36 cellular contexts compared by ENCODE assay signal in the genomic region with DNA sequence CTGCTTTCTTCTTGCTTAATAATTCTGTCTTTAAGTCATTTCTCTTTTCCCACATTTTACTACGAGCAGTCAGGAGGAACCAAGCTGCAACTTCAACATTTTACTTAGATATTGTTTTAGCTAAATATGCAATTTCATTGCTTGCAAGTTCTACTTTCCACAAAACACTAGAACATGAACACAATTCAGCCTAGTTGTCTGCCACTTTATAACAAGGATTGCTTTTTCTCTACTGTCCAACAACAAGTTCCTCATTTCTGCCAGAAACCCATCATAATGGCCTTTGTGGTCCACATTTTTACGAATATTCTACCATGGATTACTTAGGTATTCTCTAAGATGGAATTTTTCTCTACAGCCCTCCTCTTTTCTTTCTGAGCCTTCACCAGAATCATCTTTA. TPM values are rescaled to one million over a fixed set of nuclear protein-coding genes. Genes with fewer than 3 reads are reported as not detected.
DNase-seq lines count a peak whose midpoint lies in the region; ATAC-seq, FAIRE-seq and TF ChIP-seq lines count a peak whose summit lies in the region.
"Had no signal": no experiment of that assay in that cellular context is flagged by ENCODE, and none has a peak within 500 bp of the region (broad histone marks: within the 10 kb centered on the region; RNA-seq: fewer than 3 reads in every experiment).

No MANE protein-coding gene starts in this region.

- TF ChIP-seq POLR2A in IMR-90 (IDR thresholded peaks at IDR 0.05; ENCODE audit: low read depth, low read length) (no peak), K562 (conservative IDR thresholded peaks at IDR 0.05) (no peak), sigmoid colon (IDR thresholded peaks at IDR 0.05) (no peak)

- H3K4ac ChIP-seq in IMR-90 (ENCODE audit: low read depth, low read length): no peak overlapping the region; the same call in 1 of the 2 replicates

- WGBS in IMR-90 (ENCODE audit: extremely low coverage in 2 of 2, insufficient read length in 1 of 2), 2 experiments: no CpG with 5 or more reads among the region's 2 CpGs
- 74% methylated on average over 2 of the region's 2 CpGs for WGBS in K562 (ENCODE audit: insufficient coverage, low coverage, missing lambda C conversion rate)
- 79 to 84% methylated on average over 2 of the region's 2 CpGs for WGBS in sigmoid colon, 2 donors

- H3K27ac ChIP-seq in ACC112 (ENCODE audit: low read depth, low read length) (peak overlapping the region; percentile 28; the same call in 1 of the 2 replicates), IMR-90 (ENCODE audit: insufficient read depth, low read length) (no peak overlapping the region), K562 (ENCODE audit: extremely low read depth, low read depth, low read length) (no peak overlapping the region; the same call in 2 of the 3 replicates), sigmoid colon (peak overlapping the region in 3 of 4 donors; percentile 9 to 53 (median 45))
- H3K27ac ChIP-seq: A549, breast epithelium, parathyroid adenoma had no signal

- H3K4me3 ChIP-seq in ACC112 (ENCODE audit: low read depth, low read length) (no peak overlapping the region), IMR-90 (ENCODE audit: insufficient read depth, low read depth, low read length) (no peak overlapping the region), K562 (no peak overlapping the region), sigmoid colon (no peak overlapping the region)
- H3K4me3 ChIP-seq: A549, breast epithelium, right atrium auricular region, spleen had no signal

- H4K20me1 ChIP-seq in IMR-90 (ENCODE audit: insufficient read depth, low read length) (no peaks in the 10 kb centered on the region), K562 (replicated peaks; ENCODE audit: control insufficient read depth, insufficient read depth, low read length) (no peaks in the 10 kb centered on the region)

- H2BK5ac ChIP-seq in IMR-90 (ENCODE audit: low read depth, low read length, poor library complexity, severe bottlenecking): no peak overlapping the region

- TF ChIP-seq RAD21 in IMR-90 (IDR thresholded peaks at IDR 0.05; ENCODE audit: low read length) (no peak), K562 (CRISPR knock-in tag; conservative IDR thresholded peaks at IDR 0.05 in 1 of 2, IDR thresholded peaks at IDR 0.05 in 1 of 2) (no peak)

- H2AFZ ChIP-seq in ACC112 (ENCODE audit: low read length, unreplicated experiment): no peak overlapping the region
- H2AFZ ChIP-seq in IMR-90 (replicated peaks; ENCODE audit: low read length, poor library complexity): no peak overlapping the region
- H2AFZ ChIP-seq in K562 (ENCODE audit: low read depth, low read length): no peak overlapping the region
- H2AFZ ChIP-seq: parathyroid adenoma had no signal

- BruUV-seq in IMR-90 (replicated peaks; lab: Mats Ljungman, UMichigan) (no TSS peak), K562 (replicated peaks; lab: Mats Ljungman, UMichigan) (no TSS peak)

- no peak overlapping the region for H3K56ac ChIP-seq in IMR-90 (ENCODE audit: extremely low read depth, insufficient read depth, low read length)

- H2BK120ac ChIP-seq in IMR-90 (ENCODE audit: low read depth, low read length): no peak overlapping the region

- H3K18ac ChIP-seq in IMR-90 (ENCODE audit: low read depth, low read length): no peak overlapping the region; the same call in 1 of the 2 replicates

- peaks cover 12 to 38% of the 10 kb centered on the region in 2 experiments; a peak in 3 of 4 replicates for H3K79me1 ChIP-seq in IMR-90 (ENCODE audit: low read depth in 1 of 2, low read length in 2 of 2)

- no peaks in the 10 kb centered on the region for H3K79me2 ChIP-seq in ACC112 (ENCODE audit: control insufficient read depth, insufficient read depth, low read length, unreplicated experiment)
- no peaks in the 10 kb centered on the region; the same call in 2 of the 3 replicates for H3K79me2 ChIP-seq in K562 (ENCODE audit: control insufficient read depth, insufficient read depth, low read length)
- H3K79me2 ChIP-seq: parathyroid adenoma had no signal

- H3K27me3 ChIP-seq in ACC112 (ENCODE audit: insufficient read depth, low read length) (no peaks in the 10 kb centered on the region), IMR-90 (ENCODE audit: control insufficient read depth, insufficient read depth, low read length) (no peaks in the 10 kb centered on the region), K562 (ENCODE audit: control insufficient read depth in 2 of 2, insufficient read depth in 2 of 2, low read length in 2 of 2) (no peaks in the 10 kb centered on the region), sigmoid colon (no peaks in the 10 kb centered on the region)
- H3K27me3 ChIP-seq: breast epithelium, right atrium auricular region, spleen had no signal

- H3K14ac ChIP-seq in IMR-90 (replicated peaks; ENCODE audit: low read depth, low read length): no peak overlapping the region

- H2BK15ac ChIP-seq in IMR-90 (ENCODE audit: low read depth, low read length): no peak overlapping the region

- H3K9me3 ChIP-seq in IMR-90 (ENCODE audit: control insufficient read depth, insufficient read depth, low read length): no peaks in the 10 kb centered on the region
- no peaks in the 10 kb centered on the region for H3K9me3 ChIP-seq in K562 (replicated peaks; ENCODE audit: control insufficient read depth, insufficient read depth, low read depth, low read length)
- no peaks in the 10 kb centered on the region for H3K9me3 ChIP-seq in sigmoid colon
- H3K9me3 ChIP-seq: A549, breast epithelium, right atrium auricular region, spleen had no signal

- DNase-seq in IMR-90 (no peak), K562 (ENCODE audit: extremely low read depth in 1 of 4, low spot score in 3 of 4) (no peak), sigmoid colon (no peak), glomerular visceral epithelial cell (ENCODE audit: extremely low spot score) (no peak), dermis blood vessel endothelial cell (no peak), NCI-H226 (no peak)
- DNase-seq in stimulated activated CD4-positive, alpha-beta T cell treated with anti-CD3 and anti-CD28 coated beads, Interleukin-4, amount 100 ng/mL, for 4 hours: no peak
- DNase-seq: activated CD4-positive, alpha-beta T cell treated with anti-CD3 and anti-CD28 coated beads for 36 hours; activated CD8-positive, alpha-beta T cell treated with anti-CD3 and anti-CD28 coated beads, Interleukin-2, amount 10 ng/mL, durations not matched to agents 7 days and 5 days; activated naive CD4-positive, alpha-beta T cell treated with anti-CD3 and anti-CD28 coated beads, Interleukin-2, amount 50 U/mL, for 16 hours; AML-193; amygdala; CD4-positive, alpha-beta memory T cell; effector memory CD8-positive, alpha-beta T cell; glutamatergic neuron; KG1; NCI-H1436; NCI-H2107; NCI-H446; NCI-H748 treated with DMSO at 0.1 percent for 48 hours; SIG-M5; spleen; stimulated activated CD4-positive, alpha-beta T cell treated with anti-CD3 and anti-CD28 coated beads, Interleukin-2, amount 100 ng/mL, for 24 hours; stimulated activated CD8-positive, alpha-beta memory T cell treated with anti-CD3 and anti-CD28 coated beads, Interleukin-4, amount 100 ng/mL, for 48 hours had no signal

- H3K4me1 ChIP-seq in ACC112 (ENCODE audit: control insufficient read depth, insufficient read depth, low read length, unreplicated experiment) (peaks cover 25% of the 10 kb centered on the region), IMR-90 (ENCODE audit: control insufficient read depth, insufficient read depth, low read length) (peaks cover 7% of the 10 kb centered on the region), K562 (replicated peaks in 1 of 2; ENCODE audit: control insufficient read depth in 2 of 2, insufficient read depth in 2 of 2, low read length in 2 of 2) (peaks cover 0 to 6% of the 10 kb centered on the region in 2 experiments; a peak in 2 of 5 replicates), sigmoid colon (peaks cover 0 to 49% (median 29%) of the 10 kb centered on the region in 4 donors)
- H3K4me1 ChIP-seq: breast epithelium had no signal

- dilution Hi-C loops in IMR-90 (cut with HindIII; ENCODE audit: low sequenced_read_pairs, unreplicated experiment): no loop called here

- no peak overlapping the region for H2AK9ac ChIP-seq in IMR-90 (replicated peaks; ENCODE audit: low read depth, low read length, poor library complexity)

- POLR2A ChIA-PET in IMR-90 (lab: Charles Lee; ENCODE audit: unreplicated experiment): no interaction called here
- POLR2A ChIA-PET in K562 (lab: Yijun Ruan, JAX): interaction anchor here (0.6 to 1.2 kb wide), 3 partner anchors 29 to 84 kb away, joined by 3 to 4 read pairs (median 3); no protein-coding TSS in a partner anchor

- intact Hi-C loops in IMR-90 (cut with micrococcal nuclease): loop anchor here (5.0 kb wide), 1 partner anchor 34 kb away; no protein-coding TSS in a partner anchor
- intact Hi-C loops in K562 (cut with micrococcal nuclease): loop anchor here (5.0 kb wide), 1 partner anchor 36 kb away; a partner anchor contains a TSS
- intact Hi-C loops in sigmoid colon (cut with DNase I): loop anchor here (2.0 kb wide), 1 partner anchor 40 kb away; no protein-coding TSS in a partner anchor

- H3K23ac ChIP-seq in IMR-90 (ENCODE audit: low read depth, low read length): no peak overlapping the region

- H3K9ac ChIP-seq in IMR-90 (ENCODE audit: low read depth, low read length) (no peak overlapping the region), K562 (ENCODE audit: insufficient read depth in 1 of 2, low read depth in 2 of 2, low read length in 2 of 2) (no peak overlapping the region)
- H3K9ac ChIP-seq: parathyroid adenoma had no signal

- no peaks in the 10 kb centered on the region for H3K36me3 ChIP-seq in ACC112 (ENCODE audit: insufficient read depth, low read length)
- H3K36me3 ChIP-seq in IMR-90 (ENCODE audit: control insufficient read depth, insufficient read depth, low read length): peaks cover 6% of the 10 kb centered on the region; the same call in 1 of the 2 replicates
- peaks cover 54% of the 10 kb centered on the region for H3K36me3 ChIP-seq in K562 (ENCODE audit: control insufficient read depth, insufficient read depth, low read length)
- peaks cover 0 to 7% (median 0%) of the 10 kb centered on the region in 4 donors for H3K36me3 ChIP-seq in sigmoid colon
- H3K36me3 ChIP-seq: breast epithelium had no signal

- no peak overlapping the region for H4K8ac ChIP-seq in IMR-90 (ENCODE audit: low read depth in 2 of 2, low read length in 2 of 2)

- H3K4me2 ChIP-seq in IMR-90 (ENCODE audit: low read depth, low read length) (no peak overlapping the region), K562 (ENCODE audit: insufficient read depth, low read length) (no peak overlapping the region)

- in situ Hi-C loops in IMR-90 (cut with MboI; ENCODE audit: low sequenced_read_pairs) (no loop called here), K562 (cut with MboI) (no loop called here)

- ATAC-seq in IMR-90 (ENCODE audit: low read depth) (no peak), K562 (no peak)
- ATAC-seq: A549; activated CD8-positive, alpha-beta T cell treated with anti-CD3 and anti-CD28 coated beads, Interleukin-2, amount 10 ng/mL, durations not matched to agents 7 days and 5 days; activated T-helper 17 cell treated with anti-CD3 and anti-CD28 coated beads, Interleukin-2, amount 50 U/mL, for 72 hours; effector memory CD8-positive, alpha-beta T cell; left lobe of liver had no signal

- H3K9me1 ChIP-seq in IMR-90 (ENCODE audit: insufficient read depth, low read length) (peaks cover 6% of the 10 kb centered on the region), K562 (ENCODE audit: control insufficient read depth, insufficient read depth, low read length) (peaks cover 4% of the 10 kb centered on the region)

- H2AK5ac ChIP-seq in IMR-90 (ENCODE audit: low read depth, low read length): no peak overlapping the region

- no peak overlapping the region for H2BK20ac ChIP-seq in IMR-90 (ENCODE audit: low read depth, low read length)

- H4K91ac ChIP-seq in IMR-90 (ENCODE audit: insufficient read depth, low read depth, low read length): no peak overlapping the region

- no peak for FAIRE-seq in K562 (lab: Jason Lieb, UNC)
- FAIRE-seq: A549, colon, H1 had no signal

- TF ChIP-seq CTCF in IMR-90 (conservative IDR thresholded peaks at IDR 0.05; ENCODE audit: low read depth, low read length): no peak
- no peak for TF ChIP-seq CTCF in K562 (IDR thresholded peaks at IDR 0.05 in 2 of 3, conservative IDR thresholded peaks at IDR 0.05 in 1 of 3; ENCODE audit: insufficient read depth in 2 of 3, low read depth in 1 of 3, low read length in 3 of 3)
- no peak for TF ChIP-seq CTCF in sigmoid colon (IDR thresholded peaks at IDR 0.05)

- peak overlapping the region; percentile 59; the same call in 1 of the 2 replicates for H4K5ac ChIP-seq in IMR-90 (ENCODE audit: low read depth, low read length)

- CTCF ChIA-PET in IMR-90 (lab: Yijun Ruan, JAX) (interaction anchor here (0.8 to 1.3 kb wide), 3 partner anchors 9 to 84 kb away, joined by 3 read pairs; no protein-coding TSS in a partner anchor), K562 (lab: Yijun Ruan, JAX; ENCODE audit: low intra/inter-chr PET ratio) (no interaction called here)

- no peak for TF ChIP-seq EP300 in K562 (IDR thresholded peaks at IDR 0.05; ENCODE audit: low read length)
- TF ChIP-seq EP300 in sigmoid colon (IDR thresholded peaks at IDR 0.05): no peak

RNA-seq across cellular contexts. Expression of a gene that starts 36.6 kb away (rescaled TPM):
- total RNA-seq in IMR-90 (2012; rRNA removed) (16.7 and 18.9 TPM in 2 replicates), K562 (2014; rRNA removed) (35.5 and 41.4 TPM in 2 replicates), K562 (2014; rRNA removed; fragmentation: Illumina TruSeq; extraction: Trizol) (91.0 and 110 TPM in 2 replicates), K562 (2015; rRNA removed; fragmentation: Illumina TruSeq; extraction: Trizol) (88.2 and 96.9 TPM in 2 replicates), K562 (2021) (110 and 112 TPM in 2 replicates), sigmoid colon (10 to 100 TPM; 33.4 to 55.1 (median 47.2) TPM), dermis blood vessel endothelial cell (16.7 and 17.4 TPM in 2 replicates)
- polyA plus RNA-seq in IMR-90 (2012; rRNA removed) (13.7 and 15.8 TPM in 2 replicates), K562 (2011; rRNA removed) (78.2 and 92.1 TPM in 2 replicates), K562 (2014; fragmentation: Illumina TruSeq; extraction: Trizol) (65.0 and 68.2 TPM in 2 replicates), K562 (2014; fragmentation: Nextera tagmentation; extraction: Ambion mirVana) (10 to 100 TPM; 27.4 to 33.3 TPM), K562 (2014; rRNA removed) (41.4 and 43.4 TPM in 2 replicates), sigmoid colon (10 to 100 TPM in 1 of 3 donors, 1 to 10 TPM in 2; 7.2 to 37.0 (median 8.6) TPM)
- polyA plus RNA-seq in IMR-90 (2012; cell fraction: cytosol; rRNA removed): 6.4 and 8.4 TPM in 2 replicates
- 4.3 and 13.9 TPM in 2 replicates for polyA plus RNA-seq in IMR-90 (2012; cell fraction: nucleus; rRNA removed; ENCODE audit: low replicate concordance)
- total RNA-seq in K562 (2011; cell fraction: chromatin; rRNA removed; ENCODE audit: low replicate concordance): 326 and 417 TPM in 2 replicates
- total RNA-seq in K562 (2011; cell fraction: nucleolus; rRNA removed): 241 and 283 TPM in 2 replicates
- 391 and 568 TPM in 2 replicates for total RNA-seq in K562 (2011; cell fraction: nucleoplasm; rRNA removed)
- 40.5 and 54.0 TPM in 2 replicates for polyA plus RNA-seq in K562 (2011; cell fraction: cytosol; rRNA removed)
- polyA plus RNA-seq in K562 (2011; cell fraction: nucleus; rRNA removed): 57.9 and 62.0 TPM in 2 replicates
- 50.8 and 57.3 TPM in 2 replicates for polyA plus RNA-seq in K562 (2012)
- polyA minus RNA-seq in K562 (2011; rRNA and poly(A)+ RNA removed): 227 and 260 TPM in 2 replicates
- 87.5 and 90.6 TPM in 2 replicates for polyA minus RNA-seq in K562 (2011; cell fraction: cytosol; rRNA and poly(A)+ RNA removed)
- polyA minus RNA-seq in K562 (2011; cell fraction: nucleus; rRNA and poly(A)+ RNA removed): 98.4 and 138 TPM in 2 replicates
- polyA plus RNA-seq: CD4-positive, alpha-beta memory T cell had no signal

RNA-seq across cellular contexts. Expression of a gene that starts 54.3 kb away (rescaled TPM):
- not detected in 2 replicates for total RNA-seq in IMR-90 (2012; rRNA removed)
- polyA plus RNA-seq in IMR-90 (2012; rRNA removed): 0.07 TPM in 1 of 2 replicates, not detected in the other
- polyA plus RNA-seq in IMR-90 (2012; cell fraction: cytosol; rRNA removed): 0.02 TPM in 1 of 2 replicates, not detected in the other
- polyA plus RNA-seq in IMR-90 (2012; cell fraction: nucleus; rRNA removed; ENCODE audit: low replicate concordance): 0.16 and 0.31 TPM in 2 replicates
- total RNA-seq in K562 (2011; cell fraction: chromatin; rRNA removed; ENCODE audit: low replicate concordance): 1.2 and 1.7 TPM in 2 replicates
- total RNA-seq in K562 (2011; cell fraction: nucleolus; rRNA removed): 1.2 TPM in 2 replicates
- total RNA-seq in K562 (2011; cell fraction: nucleoplasm; rRNA removed): 1.5 TPM in 1 of 2 replicates, not detected in the other
- 0.49 and 0.50 TPM in 2 replicates for total RNA-seq in K562 (2014; rRNA removed)
- 0.33 and 0.57 TPM in 2 replicates for total RNA-seq in K562 (2014; rRNA removed; fragmentation: Illumina TruSeq; extraction: Trizol)
- total RNA-seq in K562 (2015; rRNA removed; fragmentation: Illumina TruSeq; extraction: Trizol): 0.15 and 0.22 TPM in 2 replicates
- total RNA-seq in K562 (2021): 0.34 and 0.66 TPM in 2 replicates
- 0.60 and 1.9 TPM in 2 replicates for polyA plus RNA-seq in K562 (2011; rRNA removed)
- 0.52 and 2.6 TPM in 2 replicates for polyA plus RNA-seq in K562 (2011; cell fraction: cytosol; rRNA removed)
- 0.73 and 4.1 TPM in 2 replicates for polyA plus RNA-seq in K562 (2011; cell fraction: nucleus; rRNA removed)
- 0.08 and 0.36 TPM in 2 replicates for polyA plus RNA-seq in K562 (2012)
- polyA plus RNA-seq in K562 (2014; fragmentation: Illumina TruSeq; extraction: Trizol): 0.22 and 0.36 TPM in 2 replicates
- polyA plus RNA-seq in K562 (2014; fragmentation: Nextera tagmentation; extraction: Ambion mirVana): under 1 TPM; 0.20 TPM
- 0.08 and 0.45 TPM in 2 replicates for polyA plus RNA-seq in K562 (2014; rRNA removed)
- 0.42 and 0.74 TPM in 2 replicates for polyA minus RNA-seq in K562 (2011; rRNA and poly(A)+ RNA removed)
- 0.57 TPM in 1 of 2 replicates, not detected in the other for polyA minus RNA-seq in K562 (2011; cell fraction: cytosol; rRNA and poly(A)+ RNA removed)
- 0.56 and 0.67 TPM in 2 replicates for polyA minus RNA-seq in K562 (2011; cell fraction: nucleus; rRNA and poly(A)+ RNA removed)
- total RNA-seq in sigmoid colon: not detected
- not detected for polyA plus RNA-seq in sigmoid colon
- total RNA-seq in dermis blood vessel endothelial cell: not detected in 2 replicates
- total RNA-seq: activated CD4-positive, alpha-beta T cell treated with anti-CD3 and anti-CD28 coated beads for 36 hours; activated CD8-positive, alpha-beta T cell treated with anti-CD3 and anti-CD28 coated beads, Interleukin-2, amount 10 ng/mL, durations not matched to agents 7 days and 5 days; activated T-helper 17 cell treated with anti-CD3 and anti-CD28 coated beads, Interleukin-2, amount 50 U/mL, for 72 hours; breast epithelium; CD4-positive, alpha-beta memory T cell; epithelial cell of proximal tubule; HT1080; left lobe of liver; spleen; ureter had no signal
- polyA plus RNA-seq: A549; CD4-positive, alpha-beta memory T cell; spleen had no signal

Comparison
In these comparisons a context has a peak if more than half of its experiments do, and no peak if none do; other contexts are left out.
1. H3K27ac ChIP-seq: peak in ACC112 (single experiment) and sigmoid colon (3 of 4); none in IMR-90 (single experiment) and K562 (single experiment).